In genomic region chr16:80906169-80906568, GRCh38 we compare ENCODE assay signal across 3 cellular contexts.
DNase-seq lines count a peak whose midpoint lies in the region; ATAC-seq, FAIRE-seq and TF ChIP-seq lines count a peak whose summit lies in the region.
"Not testable (repeated sequence)": the region's sequence is repeated elsewhere in the genome, so short reads cannot be mapped to it uniquely, and the experiment has no call there.

No MANE protein-coding gene starts in this region.

- TF ChIP-seq CTCF in A549 (IDR thresholded peaks at IDR 0.05); HEK293 (tag by site-specific recombination; IDR thresholded peaks at IDR 0.05); glutamatergic neuron (IDR thresholded peaks at IDR 0.05; ENCODE audit: partially characterized antibody, unreplicated experiment): not testable (repeated sequence)

- FAIRE-seq in A549 (lab: Jason Lieb, UNC), result not testable (repeated sequence)

- CTCF ChIA-PET in A549 (lab: Yijun Ruan, JAX); HEK293 (lab: Yijun Ruan, JAX): not testable (repeated sequence)

- not testable (repeated sequence) for H3K4me1 ChIP-seq in A549; HEK293 (ENCODE audit: control insufficient read depth, insufficient read depth, low read length)

- H3K27ac Mint-ChIP-seq in glutamatergic neuron (ENCODE audit: unreplicated experiment), result peak overlapping the region; percentile 43

- 46% methylated on average over 2 of the region's 2 CpGs for WGBS in A549 (ENCODE audit: missing lambda C conversion rate)

- not testable (repeated sequence) for H3K9me3 ChIP-seq in A549; HEK293 (ENCODE audit: control insufficient read depth, insufficient read depth, low read depth, low read length)

- not testable (repeated sequence) for H3K27ac ChIP-seq in A549; HEK293 (ENCODE audit: extremely low read depth, low read depth, low read length)

- TF ChIP-seq EP300 in A549 (IDR thresholded peaks at IDR 0.05), result not testable (repeated sequence)

- not testable (repeated sequence) for H3K4me2 ChIP-seq in A549

- not testable (repeated sequence) for TF ChIP-seq POLR2A in A549 (IDR thresholded peaks at IDR 0.05; ENCODE audit: low read length)

- H3K27me3 Mint-ChIP-seq in glutamatergic neuron (ENCODE audit: unreplicated experiment), result not testable (repeated sequence)

- DNase-seq in A549 (ENCODE audit: low read depth in 1 of 2, low spot score in 1 of 2); glutamatergic neuron: not testable (repeated sequence)

- H3K4me1 Mint-ChIP-seq in glutamatergic neuron (ENCODE audit: low read depth, unreplicated experiment), result peaks cover 20% of the 10 kb centered on the region

- ATAC-seq in A549, result not testable (repeated sequence)

- H3K36me3 Mint-ChIP-seq in glutamatergic neuron (ENCODE audit: unreplicated experiment), result not testable (repeated sequence)

- H3K9me3 Mint-ChIP-seq in glutamatergic neuron (ENCODE audit: unreplicated experiment), result not testable (repeated sequence)

- not testable (repeated sequence) for H3K4me3 ChIP-seq in A549; HEK293 (ENCODE audit: low read depth, low read length)

- TF ChIP-seq RAD21 in A549 (conservative IDR thresholded peaks at IDR 0.05 in 1 of 2, IDR thresholded peaks at IDR 0.05 in 1 of 2), result not testable (repeated sequence)

- not testable (repeated sequence) for H3K36me3 ChIP-seq in HEK293 (ENCODE audit: control insufficient read depth in 2 of 2, insufficient read depth in 1 of 2, low read length in 2 of 2)

- POLR2A ChIA-PET in A549 (lab: Yijun Ruan, JAX); HEK293 (lab: Yijun Ruan, JAX): not testable (repeated sequence)

- H3K4me3 Mint-ChIP-seq in glutamatergic neuron (ENCODE audit: unreplicated experiment), result not testable (repeated sequence)

TF ChIP-seq in A549, 52 proteins besides CTCF, POLR2A, EP300 and RAD21:
- TF ChIP-seq ZC3H11A (IDR thresholded peaks at IDR 0.05), result peak; percentile 92

TF ChIP-seq in HEK293, 187 proteins besides CTCF, POLR2A, EP300 and RAD21 (continues in another document):
- TF ChIP-seq ZNF654 (tag by site-specific recombination; IDR thresholded peaks at IDR 0.05; ENCODE audit: low read depth), result peak; percentile 27; the same call in 1 of the 2 replicates
- peak; percentile 63; the same call in 1 of the 2 replicates for TF ChIP-seq REST (tag by site-specific recombination; IDR thresholded peaks at IDR 0.05)
- peak; percentile 95 for TF ChIP-seq ZNF555 (tag by site-specific recombination; conservative IDR thresholded peaks at IDR 0.05)
- peak; percentile 45; the same call in 1 of the 2 replicates for TF ChIP-seq ZNF138 (tag by site-specific recombination; IDR thresholded peaks at IDR 0.05; ENCODE audit: borderline replicate concordance)
- TF ChIP-seq ZBTB8A (tag by site-specific recombination; IDR thresholded peaks at IDR 0.05), result peak; percentile 70
- peak; percentile 84 for TF ChIP-seq ZNF266 (tag by site-specific recombination; IDR thresholded peaks at IDR 0.05; ENCODE audit: low read depth)
- 0 out of 2 replicates have a peak, but pooled peaks have one; percentile 60 for TF ChIP-seq ZNF558 (tag by site-specific recombination; IDR thresholded peaks at IDR 0.05)
- 0 out of 2 replicates have a peak, but pooled peaks have one; percentile 56 for TF ChIP-seq ZFP37 (tag by site-specific recombination; IDR thresholded peaks at IDR 0.05)
- peak; percentile 88 for TF ChIP-seq ZNF140 (tag by site-specific recombination; IDR thresholded peaks at IDR 0.05)
- peak; percentile 78 for TF ChIP-seq ZNF623 (tag by site-specific recombination; IDR thresholded peaks at IDR 0.05)
- peak; percentile 73 for TF ChIP-seq ZNF664 (tag by site-specific recombination; IDR thresholded peaks at IDR 0.05)
- TF ChIP-seq AEBP2 (tag by site-specific recombination; IDR thresholded peaks at IDR 0.05; ENCODE audit: borderline replicate concordance), result 0 out of 2 replicates have a peak, but pooled peaks have one; percentile 24
- peak; percentile 62; the same call in 1 of the 2 replicates for TF ChIP-seq ZBTB21 (tag by site-specific recombination; IDR thresholded peaks at IDR 0.05)
- peak; percentile 87 for TF ChIP-seq ZNF518A (tag by site-specific recombination; conservative IDR thresholded peaks at IDR 0.05; ENCODE audit: low read depth)
- TF ChIP-seq ZNF580 (tag by site-specific recombination; IDR thresholded peaks at IDR 0.05), result 0 out of 2 replicates have a peak, but pooled peaks have one; percentile 50
- peak; percentile 67 for TF ChIP-seq ZNF510 (tag by site-specific recombination; IDR thresholded peaks at IDR 0.05; ENCODE audit: insufficient replicate concordance)
- TF ChIP-seq ZNF791 (tag by site-specific recombination; IDR thresholded peaks at IDR 0.05), result peak; percentile 74; the same call in 1 of the 2 replicates
